In genomic region chr1:206816390-206817287, GRCh38 we compare ENCODE assay signal across 1 cellular context.
TF ChIP-seq lines count a peak whose summit lies in the region.

No MANE protein-coding gene starts in this region.

TF ChIP-seq in K562, 482 proteins besides CTCF, POLR2A, EP300 and RAD21 (continued from another document):
- TF ChIP-seq PRDM10 (IDR thresholded peaks at IDR 0.05; ENCODE audit: partially characterized antibody): no peak
- TF ChIP-seq ETS1 (conservative IDR thresholded peaks at IDR 0.05; ENCODE audit: control insufficient read depth, low read depth, low read length): no peak
- TF ChIP-seq ELK1 (CRISPR knock-in tag; IDR thresholded peaks at IDR 0.05): no peak
- no peak for TF ChIP-seq ZNF830 (CRISPR knock-in tag; IDR thresholded peaks at IDR 0.05)
- peak; percentile 45; the same call in 1 of the 2 replicates for TF ChIP-seq THRAP3 (IDR thresholded peaks at IDR 0.05; ENCODE audit: borderline replicate concordance)
- no peak for TF ChIP-seq FUS (optimal IDR thresholded peaks at IDR 0.05; ENCODE audit: low read depth, low read length)
- no peak for TF ChIP-seq SUPT5H (IDR thresholded peaks at IDR 0.05)
- no peak for TF ChIP-seq ZNF41 (CRISPR knock-in tag; conservative IDR thresholded peaks at IDR 0.05)
- TF ChIP-seq SRSF7 (optimal IDR thresholded peaks at IDR 0.05; ENCODE audit: low read depth, low read length): no peak
- no peak for TF ChIP-seq CBFB (CRISPR knock-in tag; IDR thresholded peaks at IDR 0.05)
- no peak for TF ChIP-seq ZNF717 (CRISPR knock-in tag; IDR thresholded peaks at IDR 0.05)
- no peak for TF ChIP-seq PTBP1 (IDR thresholded peaks at IDR 0.05; ENCODE audit: low read depth, low read length)
- TF ChIP-seq ZBTB12 (CRISPR knock-in tag; IDR thresholded peaks at IDR 0.05): peak; percentile 51; the same call in 1 of the 2 replicates
- no peak for TF ChIP-seq ZKSCAN3 (CRISPR knock-in tag; IDR thresholded peaks at IDR 0.05)
- TF ChIP-seq CHD1 (IDR thresholded peaks at IDR 0.05; ENCODE audit: low read length): no peak
- TF ChIP-seq STAT5A (IDR thresholded peaks at IDR 0.05; ENCODE audit: borderline replicate concordance, low read length): no peak
- TF ChIP-seq ZNF707 (CRISPR knock-in tag; conservative IDR thresholded peaks at IDR 0.05): no peak
- peak; percentile 87 for TF ChIP-seq SMARCA4 (IDR thresholded peaks at IDR 0.05)
